In the genomic region with DNA sequence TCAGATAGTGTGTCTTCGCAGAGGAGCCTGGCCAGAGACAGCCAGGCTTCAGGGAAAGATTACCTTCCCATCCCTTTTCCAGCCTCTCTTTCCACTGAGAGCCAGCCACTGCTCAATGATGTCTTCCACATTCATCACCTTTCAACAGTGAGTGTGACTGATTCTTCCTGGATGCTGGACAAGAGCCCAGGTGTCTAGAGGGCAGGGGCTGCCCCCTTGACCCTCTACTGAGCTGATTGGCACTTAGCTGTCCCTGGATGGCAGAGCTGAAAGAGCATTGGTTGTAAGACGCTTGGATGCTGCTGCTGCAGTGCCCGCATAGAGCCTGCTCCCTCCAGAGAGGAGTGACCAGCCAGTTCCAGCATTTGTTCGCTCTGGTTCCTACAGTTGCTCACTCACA, we compare ENCODE assay signal across 26 cellular contexts.
"Had no signal": no experiment of that assay in that cellular context is flagged by ENCODE, and none has a peak within 500 bp of the region (broad histone marks: within the 10 kb centered on the region; RNA-seq: fewer than 3 reads in every experiment).

No MANE protein-coding gene starts in this region.

- H3K4me3 ChIP-seq: esophagus squamous epithelium, heart right ventricle, psoas muscle, uterus had no signal

- H3K9me3 ChIP-seq: uterus had no signal

- H3K27ac Mint-ChIP-seq: activated B cell treated with CpG ODN at 0.5 μM for 24 hours; activated CD4-positive, alpha-beta T cell treated with anti-CD3 and anti-CD28 coated beads for 36 hours; activated CD8-positive, alpha-beta T cell treated with anti-CD3 and anti-CD28 coated beads, Interleukin-2, amount 10 ng/mL, durations not matched to agents 7 days and 5 days; activated naive CD4-positive, alpha-beta T cell treated with anti-CD3 and anti-CD28 coated beads, Interleukin-2, amount 50 U/mL, for 72 hours; activated T-cell treated with anti-CD3 and anti-CD28 coated beads, Interleukin-2, amount 50 U/mL, for 72 hours; mesothelial cell of epicardium; nephron progenitor cell; stimulated activated naive CD8-positive, alpha-beta T cell treated with anti-CD3 and anti-CD28 coated beads, Interleukin-15, amount 100 ng/mL, for 72 hours; type B pancreatic cell had no signal

- H3K27ac ChIP-seq: epithelial cell of prostate, esophagus squamous epithelium, heart right ventricle, parathyroid adenoma, psoas muscle, uterus had no signal

- H3K27me3 Mint-ChIP-seq: activated CD4-positive, alpha-beta T cell treated with anti-CD3 and anti-CD28 coated beads for 36 hours; central memory CD8-positive, alpha-beta T cell; type B pancreatic cell had no signal

- H3K9me3 Mint-ChIP-seq: activated B cell treated with CpG ODN at 0.5 μM for 24 hours; stimulated activated naive CD8-positive, alpha-beta T cell treated with anti-CD3 and anti-CD28 coated beads, Interleukin-15, amount 100 ng/mL, for 72 hours had no signal

- H3K4me1 ChIP-seq: parathyroid adenoma, psoas muscle had no signal

- H3K36me3 ChIP-seq: esophagus squamous epithelium, heart right ventricle, uterus had no signal

- H3K36me3 Mint-ChIP-seq: activated naive CD4-positive, alpha-beta T cell treated with anti-CD3 and anti-CD28 coated beads, Interleukin-2, amount 50 U/mL, for 72 hours; mesothelial cell of epicardium; naive B cell; type B pancreatic cell had no signal

- H3K4me3 Mint-ChIP-seq: activated B cell treated with CpG ODN at 0.5 μM for 24 hours; activated CD4-positive, alpha-beta T cell treated with anti-CD3 and anti-CD28 coated beads for 36 hours; activated CD8-positive, alpha-beta T cell treated with anti-CD3 and anti-CD28 coated beads, Interleukin-2, amount 10 ng/mL, durations not matched to agents 7 days and 5 days; activated T-cell treated with anti-CD3 and anti-CD28 coated beads, Interleukin-2, amount 50 U/mL, for 72 hours; central memory CD8-positive, alpha-beta T cell; mesothelial cell of epicardium; nephron progenitor cell; stimulated activated naive CD8-positive, alpha-beta T cell treated with anti-CD3 and anti-CD28 coated beads, Interleukin-15, amount 100 ng/mL, for 72 hours; type B pancreatic cell had no signal

- H3K27me3 ChIP-seq: esophagus squamous epithelium, heart right ventricle, uterus had no signal

- ATAC-seq: activated CD4-positive, alpha-beta T cell treated with anti-CD3 and anti-CD28 coated beads for 36 hours; activated CD8-positive, alpha-beta T cell treated with anti-CD3 and anti-CD28 coated beads, Interleukin-2, amount 10 ng/mL, durations not matched to agents 7 days and 5 days; activated naive CD4-positive, alpha-beta T cell treated with anti-CD3 and anti-CD28 coated beads, Interleukin-2, amount 50 U/mL, for 72 hours; activated T-cell treated with anti-CD3 and anti-CD28 coated beads, Interleukin-2, amount 50 U/mL, for 72 hours; heart right ventricle; left ventricle myocardium superior; psoas muscle; stimulated activated naive CD8-positive, alpha-beta T cell treated with anti-CD3 and anti-CD28 coated beads, Interleukin-15, amount 100 ng/mL, for 72 hours had no signal

- H3K79me2 ChIP-seq: parathyroid adenoma had no signal

- H3K4me1 Mint-ChIP-seq: activated CD4-positive, alpha-beta T cell treated with anti-CD3 and anti-CD28 coated beads for 36 hours; central memory CD8-positive, alpha-beta T cell; nephron progenitor cell; stimulated activated naive CD8-positive, alpha-beta T cell treated with anti-CD3 and anti-CD28 coated beads, Interleukin-15, amount 100 ng/mL, for 72 hours had no signal

- DNase-seq: activated B cell treated with CpG ODN at 0.5 μM for 24 hours; activated CD4-positive, alpha-beta T cell treated with anti-CD3 and anti-CD28 coated beads for 36 hours; activated CD8-positive, alpha-beta T cell treated with anti-CD3 and anti-CD28 coated beads, Interleukin-2, amount 10 ng/mL, durations not matched to agents 7 days and 5 days; activated naive CD4-positive, alpha-beta T cell; activated T-cell treated with anti-CD3 and anti-CD28 coated beads for 4 hours; activated T-cell treated with anti-CD3 and anti-CD28 coated beads, Interleukin-2, amount 50 U/mL, for 72 hours; dermis blood vessel endothelial cell; effector CD4-positive, alpha-beta T cell; esophagus squamous epithelium; foreskin melanocyte; heart right ventricle; left ventricle myocardium superior; naive B cell; nephron progenitor cell; nucleus accumbens; psoas muscle; stimulated activated naive CD8-positive, alpha-beta T cell treated with anti-CD3 and anti-CD28 coated beads, Interleukin-15, amount 100 ng/mL, for 72 hours; substantia nigra; T-helper 2 cell; uterus had no signal

- H2AFZ ChIP-seq: parathyroid adenoma had no signal
